In genomic region chrX:19975862-19976261, GRCh38 we compare ENCODE assay signal across 14 cellular contexts. TPM values are rescaled to one million over a fixed set of nuclear protein-coding genes. Genes with fewer than 3 reads are reported as not detected.
DNase-seq lines count a peak whose midpoint lies in the region; ATAC-seq and TF ChIP-seq lines count a peak whose summit lies in the region.
"Had no signal": no experiment of that assay in that cellular context is flagged by ENCODE, and none has a peak within 500 bp of the region (broad histone marks: within the 10 kb centered on the region; RNA-seq: fewer than 3 reads in every experiment).

No MANE protein-coding gene starts in this region.

- H3K9me3 Mint-ChIP-seq in WTC11 = peaks cover 19% of the 10 kb centered on the region

- no peak overlapping the region for H3K4me3 ChIP-seq in colonic mucosa
- no peak overlapping the region for H3K4me3 ChIP-seq in mucosa of descending colon
- H3K4me3 ChIP-seq in uterus = no peak overlapping the region
- H3K4me3 ChIP-seq: HAP-1 had no signal

- H3K4me3 Mint-ChIP-seq in WTC11 = no peak overlapping the region
- H3K4me3 Mint-ChIP-seq: CD4-positive, alpha-beta memory T cell; HFFc6 had no signal

- CTCF ChIA-PET in WTC11 (lab: Charles Lee) = no interaction called here

- H3K9ac ChIP-seq in colonic mucosa (ENCODE audit: low read depth in 2 of 2, low read length in 2 of 2) = no peak overlapping the region

- peaks cover 20% of the 10 kb centered on the region for H3K36me3 Mint-ChIP-seq in WTC11

- ATAC-seq in WTC11 (no peak), mucosa of descending colon (peak; percentile 94)

- H3K27ac Mint-ChIP-seq in WTC11 = 0 out of 2 replicates have a peak overlapping the region, but pooled peaks have one; percentile 14
- H3K27ac Mint-ChIP-seq: CD4-positive, alpha-beta memory T cell; HFFc6 had no signal

- no peaks in the 10 kb centered on the region for H3K27me3 Mint-ChIP-seq in WTC11 (ENCODE audit: low read depth)
- H3K27me3 Mint-ChIP-seq: CD4-positive, alpha-beta memory T cell had no signal

- intact Hi-C loops in colonic mucosa (cut with DNase I) (no loop called here), mucosa of descending colon (cut with DNase I, micrococcal nuclease) (no loop called here), uterus (cut with DNase I; ENCODE audit: low total_unique reads) (no loop called here)

- no peak for TF ChIP-seq CTCF in WTC11 (IDR thresholded peaks at IDR 0.05)
- no peak for TF ChIP-seq CTCF in colonic mucosa (IDR thresholded peaks at IDR 0.05)
- TF ChIP-seq CTCF in mucosa of descending colon (IDR thresholded peaks at IDR 0.05) = no peak
- no peak for TF ChIP-seq CTCF in uterus (IDR thresholded peaks at IDR 0.05)

- H3K27ac ChIP-seq in colonic mucosa = peak overlapping the region; percentile 42
- H3K27ac ChIP-seq in uterus = no peak overlapping the region

- DNase-seq in WTC11 (ENCODE audit: low spot score) (no peak), colonic mucosa (peak; percentile 22), mucosa of descending colon (peak in 1 of 3 donors; percentile 28), mesenteric fat pad (ENCODE audit: low spot score) (no peak), uterus (no peak)
- DNase-seq in activated CD4-positive, CD25-positive, alpha-beta regulatory T cell (lab: John Stamatoyannopoulos, UW) = no peak
- DNase-seq: C1 segment of cervical spinal cord; CD4-positive, alpha-beta memory T cell; COR-L47; DMS153; DND-41; GOT3; HFFc6 had no signal

- no peak for TF ChIP-seq POLR2A in uterus (IDR thresholded peaks at IDR 0.05)

- H3K9me3 ChIP-seq in colonic mucosa (no peaks in the 10 kb centered on the region), mucosa of descending colon (no peaks in the 10 kb centered on the region), uterus (no peaks in the 10 kb centered on the region)

- POLR2A ChIA-PET in WTC11 (lab: Charles Lee) = no interaction called here

- H3K27me3 ChIP-seq in colonic mucosa (no peaks in the 10 kb centered on the region), uterus (no peaks in the 10 kb centered on the region)

- H3K36me3 ChIP-seq in colonic mucosa (no peaks in the 10 kb centered on the region), mucosa of descending colon (ENCODE audit: low read depth) (no peaks in the 10 kb centered on the region), uterus (no peaks in the 10 kb centered on the region)
- H3K36me3 ChIP-seq: HAP-1 had no signal

- no peaks in the 10 kb centered on the region for H3K4me1 ChIP-seq in colonic mucosa
- peaks cover 5% of the 10 kb centered on the region for H3K4me1 ChIP-seq in mucosa of descending colon (ENCODE audit: low read depth)
- no peaks in the 10 kb centered on the region for H3K4me1 ChIP-seq in uterus

- H3K4me1 Mint-ChIP-seq in WTC11 = peaks cover 9% of the 10 kb centered on the region

TF ChIP-seq in WTC11, 78 proteins besides CTCF, POLR2A, EP300 and RAD21 (continues in another document):
- no peak for TF ChIP-seq SOX15 (CRISPR knock-in tag; IDR thresholded peaks at IDR 0.05)
- no peak for TF ChIP-seq OVOL2 (CRISPR knock-in tag; IDR thresholded peaks at IDR 0.05; ENCODE audit: borderline replicate concordance)
- no peak for TF ChIP-seq E2F4 (CRISPR knock-in tag; IDR thresholded peaks at IDR 0.05; ENCODE audit: borderline replicate concordance, low read depth)
- TF ChIP-seq KAT7 (CRISPR knock-in tag; IDR thresholded peaks at IDR 0.05; ENCODE audit: borderline replicate concordance) = no peak
- no peak for TF ChIP-seq PRDM15 (CRISPR knock-in tag; IDR thresholded peaks at IDR 0.05)
- no peak for TF ChIP-seq NR3C1 (CRISPR knock-in tag; conservative IDR thresholded peaks at IDR 0.05; ENCODE audit: low read depth)
- TF ChIP-seq IRF2 (CRISPR knock-in tag; IDR thresholded peaks at IDR 0.05; ENCODE audit: borderline replicate concordance, low read depth) = no peak
- no peak for TF ChIP-seq E2F1 (CRISPR knock-in tag; IDR thresholded peaks at IDR 0.05)
- no peak for TF ChIP-seq MYBL2 (CRISPR knock-in tag; IDR thresholded peaks at IDR 0.05)
- TF ChIP-seq FOXJ3 (CRISPR knock-in tag; IDR thresholded peaks at IDR 0.05; ENCODE audit: borderline replicate concordance) = no peak
- no peak for TF ChIP-seq PREB (CRISPR knock-in tag; IDR thresholded peaks at IDR 0.05; ENCODE audit: borderline replicate concordance)
- TF ChIP-seq MLX (CRISPR knock-in tag; IDR thresholded peaks at IDR 0.05) = no peak
- TF ChIP-seq CDX4 (CRISPR knock-in tag; IDR thresholded peaks at IDR 0.05; ENCODE audit: borderline replicate concordance) = no peak

RNA-seq across cellular contexts. Expression of gene BCLAF3, which starts 15.0 kb away (rescaled TPM):
- total RNA-seq in WTC11 (2021) = 8.1 to 10.9 TPM (median 10.2 TPM) in 3 replicates
- 10 to 100 TPM; 11.0 to 14.9 TPM for total RNA-seq in colonic mucosa
- 10 to 100 TPM; 18.1 to 28.5 (median 20.0) TPM for total RNA-seq in mucosa of descending colon
- total RNA-seq in mesenteric fat pad = 10.0 TPM
- 10 to 100 TPM in 3 of 4 donors, 1 to 10 TPM in 1; 3.8 to 23.7 (median 18.9) TPM for total RNA-seq in uterus
